Comparison of ENCODE assay signal across 8 cellular contexts in genomic region chr2:177552414-177553175, GRCh38.
DNase-seq lines count a peak whose midpoint lies in the region; ATAC-seq and TF ChIP-seq lines count a peak whose summit lies in the region.

No MANE protein-coding gene starts in this region.

- TF ChIP-seq CTCF in chondrocyte (IDR thresholded peaks at IDR 0.05) (no peak), kidney epithelial cell (IDR thresholded peaks at IDR 0.05; ENCODE audit: insufficient read depth, low read length, poor library complexity, severe bottlenecking) (no peak)

- no peaks in the 10 kb centered on the region for H3K36me3 ChIP-seq in kidney epithelial cell (ENCODE audit: control insufficient read depth, insufficient read depth, low read length)

- H3K27me3 ChIP-seq in kidney epithelial cell (ENCODE audit: control insufficient read depth, insufficient read depth, low read length) = no peaks in the 10 kb centered on the region

- H3K4me1 Mint-ChIP-seq in chondrocyte (ENCODE audit: low read depth) = peaks cover 23% of the 10 kb centered on the region

- H3K36me3 Mint-ChIP-seq in chondrocyte (ENCODE audit: low read depth) = no peaks in the 10 kb centered on the region

- TF ChIP-seq POLR2A in GM19193 (IDR thresholded peaks at IDR 0.05; ENCODE audit: extremely low read depth, insufficient read depth, insufficient read length) = peak; percentile 30

- peak overlapping the region; percentile 63 for H3K4me3 ChIP-seq in kidney epithelial cell (ENCODE audit: low read depth, low read length)

- peak overlapping the region; percentile 97 for H3K4me3 Mint-ChIP-seq in chondrocyte (ENCODE audit: unreplicated experiment)

- no peaks in the 10 kb centered on the region for H3K9me3 Mint-ChIP-seq in chondrocyte (ENCODE audit: low read depth)

- H3K27me3 Mint-ChIP-seq in chondrocyte (ENCODE audit: low read depth) = no peaks in the 10 kb centered on the region

- H3K27ac Mint-ChIP-seq in chondrocyte (ENCODE audit: unreplicated experiment) = peak overlapping the region; percentile 100

- peak; percentile 93 for ATAC-seq in HG03378 (IDR thresholded peaks at IDR 0.05; ENCODE audit: unreplicated experiment)

- DNase-seq in AML-193 (lab: John Stamatoyannopoulos, UW) (peak; percentile 74 to 91), NCI-H446 treated with DMSO at 0.1 percent for 48 hours (lab: John Stamatoyannopoulos, UW) (peak; percentile 92), chondrocyte (ENCODE audit: low spot score) (peak; percentile 94), kidney epithelial cell (ENCODE audit: low read depth) (peak; percentile 57)
- DNase-seq in activated CD4-positive, alpha-beta T cell treated with anti-CD3 and anti-CD28 coated beads for 24 hours (ENCODE audit: low read depth in 2 of 2) = peak; percentile 72 to 73
- DNase-seq in stimulated activated CD4-positive, alpha-beta T cell treated with anti-CD3 and anti-CD28 coated beads, Interleukin-15, amount 100 ng/mL, for 1 hour (ENCODE audit: low read depth in 1 of 2, low spot score in 1 of 2) = peak; percentile 72 to 77

Comparison
In these comparisons a context has a peak if more than half of its experiments do, and no peak if none do; other contexts are left out.
1. Peak in every context shown above with its lines: DNase-seq, ATAC-seq and H3K4me3 ChIP-seq.